ENCODE assay signal across 18 cellular contexts in genomic region chr20:18742841-18743240, GRCh38.
DNase-seq lines count a peak whose midpoint lies in the region; ATAC-seq, FAIRE-seq and TF ChIP-seq lines count a peak whose summit lies in the region.
"Had no signal": no experiment of that assay in that cellular context is flagged by ENCODE, and none has a peak within 500 bp of the region (broad histone marks: within the 10 kb centered on the region; RNA-seq: fewer than 3 reads in every experiment).

No MANE protein-coding gene starts in this region.

- peaks cover 21% of the 10 kb centered on the region for H3K4me1 Mint-ChIP-seq in mesothelial cell of epicardium

- H3K9ac ChIP-seq in HepG2 (ENCODE audit: insufficient read depth, low read depth, low read length), result no peak overlapping the region

- no peaks in the 10 kb centered on the region for H3K79me2 ChIP-seq in HepG2 (ENCODE audit: insufficient read depth, low read length)

- intact Hi-C loops in HepG2 (cut with micrococcal nuclease; ENCODE audit: unreplicated experiment), result no loop called here

- H3K9me3 ChIP-seq in HepG2 (ENCODE audit: low read length), result no peaks in the 10 kb centered on the region

- DNase-seq in amniotic epithelial cell (ENCODE audit: low read depth) (peak; percentile 9), astrocyte of the spinal cord (ENCODE audit: low read depth, low spot score) (peak; percentile 76), smooth muscle cell of the brain vasculature (ENCODE audit: low read depth, low spot score) (peak; percentile 46), DMS53 treated with DMSO at 0.1 percent for 48 hours (lab: John Stamatoyannopoulos, UW; ENCODE audit: unreplicated experiment) (no peak), HepG2 (ENCODE audit: low spot score) (no peak), mesothelial cell of epicardium (ENCODE audit: low spot score in 2 of 2, unreplicated experiment in 2 of 2) (no peak)
- DNase-seq: C1 segment of cervical spinal cord; Calu3; CD4-positive, alpha-beta memory T cell; COR-L47; DMS53; DND-41; H9 had no signal

- TF ChIP-seq CTCF in astrocyte of the spinal cord (IDR thresholded peaks at IDR 0.05; ENCODE audit: low read depth, low read length), result no peak
- no peak for TF ChIP-seq CTCF in HepG2 (CRISPR knock-in tag; IDR thresholded peaks at IDR 0.05)
- no peak for TF ChIP-seq CTCF in mesothelial cell of epicardium (IDR thresholded peaks at IDR 0.05; ENCODE audit: unreplicated experiment)

- FAIRE-seq in HepG2 (lab: Jason Lieb, UNC), result no peak
- FAIRE-seq: G401.6, GM19239 had no signal

- H3K27ac ChIP-seq in HepG2 (ENCODE audit: extremely low read length, insufficient read depth, low read length), result no peak overlapping the region

- in situ Hi-C loops in astrocyte of the spinal cord (cut with HindIII; ENCODE audit: low sequenced_read_pairs) (no loop called here), HepG2 (cut with HindIII; ENCODE audit: extremely low pct_ligation_motif_present, low pct_unique_long_range_greater_than_20kb) (no loop called here)

- CTCF ChIA-PET in HepG2 (lab: Yijun Ruan, JAX; ENCODE audit: low intra/inter-chr PET ratio, low total read pairs), result no interaction called here

- no peak for ATAC-seq in HG02884 (IDR thresholded peaks at IDR 0.05; ENCODE audit: unreplicated experiment)
- no peak for ATAC-seq in HepG2
- ATAC-seq: GM23338, HCT116 had no signal

- no peak overlapping the region for H3K4me2 ChIP-seq in HepG2 (ENCODE audit: low read depth, low read length)
- H3K4me2 ChIP-seq: GM23338 had no signal

- no peaks in the 10 kb centered on the region for H3K4me1 ChIP-seq in HepG2 (ENCODE audit: insufficient read depth, low read length)

- no TSS peak for BruUV-seq in HepG2 (replicated peaks; lab: Mats Ljungman, UMichigan)

- H4K20me1 ChIP-seq in HepG2 (ENCODE audit: insufficient read depth, low read length), result no peaks in the 10 kb centered on the region

- peaks cover 10% of the 10 kb centered on the region for H3K36me3 Mint-ChIP-seq in mesothelial cell of epicardium

- no peak overlapping the region for H3K4me3 Mint-ChIP-seq in mesothelial cell of epicardium
- H3K4me3 Mint-ChIP-seq: GM23338, H9 had no signal

- no peaks in the 10 kb centered on the region for H3K27me3 Mint-ChIP-seq in mesothelial cell of epicardium (ENCODE audit: low read depth)
- H3K27me3 Mint-ChIP-seq: CD4-positive, alpha-beta memory T cell had no signal

- no peak for TF ChIP-seq RAD21 in HepG2 (CRISPR knock-in tag; IDR thresholded peaks at IDR 0.05)

- TF ChIP-seq EP300 in HepG2 (IDR thresholded peaks at IDR 0.05; ENCODE audit: low read depth in 2 of 2, low read length in 2 of 2), result no peak
- TF ChIP-seq EP300 in HepG2 (CRISPR knock-in tag; IDR thresholded peaks at IDR 0.05; ENCODE audit: borderline replicate concordance), result no peak

- no peak overlapping the region for H2AFZ ChIP-seq in HepG2 (ENCODE audit: low read length)
- H2AFZ ChIP-seq: GM23338 had no signal

- no peaks in the 10 kb centered on the region for H3K9me3 Mint-ChIP-seq in mesothelial cell of epicardium
- H3K9me3 Mint-ChIP-seq: CD4-positive, alpha-beta memory T cell; GM23338; H9 had no signal

- no peak overlapping the region for H3K27ac Mint-ChIP-seq in mesothelial cell of epicardium
- H3K27ac Mint-ChIP-seq: GM23338, H9 had no signal

- TF ChIP-seq POLR2A in HepG2 (IDR thresholded peaks at IDR 0.05; ENCODE audit: insufficient read depth in 1 of 2, low read depth in 2 of 2, low read length in 2 of 2), result no peak

- no peaks in the 10 kb centered on the region for H3K27me3 ChIP-seq in HepG2 (ENCODE audit: control insufficient read depth in 1 of 2, insufficient read depth in 2 of 2, low read length in 2 of 2)

- POLR2A ChIA-PET in HepG2 (lab: Yijun Ruan, JAX), result no interaction called here

- H3K4me3 ChIP-seq in astrocyte of the spinal cord (ENCODE audit: low read depth, low read length) (no peak overlapping the region), HepG2 (replicated peaks in 1 of 3; ENCODE audit: insufficient read depth in 1 of 3, low read depth in 2 of 3, low read length in 3 of 3) (no peak overlapping the region)
- H3K4me3 ChIP-seq: GM23338 had no signal

- WGBS in HepG2 (ENCODE audit: low lambda C conversion rate), result 88% methylated on average over 3 of the region's 3 CpGs

- peaks cover 3 to 6% of the 10 kb centered on the region in 2 experiments; a peak in 4 of 5 replicates for H3K36me3 ChIP-seq in HepG2 (replicated peaks in 1 of 2; ENCODE audit: control insufficient read depth in 1 of 2, insufficient read depth in 2 of 2, low read length in 2 of 2)

TF ChIP-seq in HepG2, 621 proteins besides CTCF, POLR2A, EP300 and RAD21:
- TF ChIP-seq ZNF44 (CRISPR knock-in tag; IDR thresholded peaks at IDR 0.05) (no peak), ZHX1 (CRISPR knock-in tag; IDR thresholded peaks at IDR 0.05; ENCODE audit: low read depth) (no peak), MEF2D (CRISPR knock-in tag; IDR thresholded peaks at IDR 0.05) (no peak), SNAI1 (CRISPR knock-in tag; IDR thresholded peaks at IDR 0.05; ENCODE audit: borderline replicate concordance) (no peak), ZNF598 (CRISPR knock-in tag; IDR thresholded peaks at IDR 0.05; ENCODE audit: borderline replicate concordance) (no peak), SKIL (CRISPR knock-in tag; IDR thresholded peaks at IDR 0.05; ENCODE audit: borderline replicate concordance) (no peak), ZNF329 (CRISPR knock-in tag; IDR thresholded peaks at IDR 0.05; ENCODE audit: low read depth) (no peak)

Comparison
In these comparisons a context has a peak if more than half of its experiments do, and no peak if none do; other contexts are left out.
1. DNase-seq: peak in amniotic epithelial cell (single experiment), astrocyte of the spinal cord (single experiment) and smooth muscle cell of the brain vasculature (single experiment); none in DMS53 treated with DMSO at 0.1 percent for 48 hours (single experiment), HepG2 (single experiment) and mesothelial cell of epicardium (0 of 2).